In the genomic region with DNA sequence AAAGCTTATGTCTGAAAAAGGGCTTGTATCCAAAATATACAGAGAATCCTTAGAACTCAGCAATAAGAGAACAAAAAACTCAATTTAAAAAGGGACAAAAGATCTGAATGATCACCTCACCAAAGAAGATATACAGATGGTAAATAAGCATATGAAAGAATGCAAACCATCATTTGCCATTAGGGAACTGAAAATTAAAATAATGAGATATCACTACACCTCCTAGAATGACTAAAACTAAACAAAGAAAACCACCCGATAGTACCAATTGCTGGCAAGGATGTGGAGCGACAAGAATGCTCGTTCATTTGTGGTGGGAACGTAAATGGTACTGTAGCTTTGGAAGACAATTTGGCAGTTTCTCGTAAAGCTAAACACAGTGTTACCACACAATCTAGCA, we compare ENCODE assay signal across 29 cellular contexts.
"Had no signal": no experiment of that assay in that cellular context is flagged by ENCODE, and none has a peak within 500 bp of the region (broad histone marks: within the 10 kb centered on the region; RNA-seq: fewer than 3 reads in every experiment).

No MANE protein-coding gene starts in this region.

- H3K9me3 Mint-ChIP-seq: activated B cell treated with CpG ODN at 0.5 μM for 24 hours; activated CD8-positive, alpha-beta T cell treated with anti-CD3 and anti-CD28 coated beads for 36 hours; activated naive CD4-positive, alpha-beta T cell treated with anti-CD3 and anti-CD28 coated beads, Interleukin-2, amount 50 U/mL, for 72 hours; activated naive CD8-positive, alpha-beta T cell treated with anti-CD3 and anti-CD28 coated beads, Interleukin-2, amount 10 ng/mL, durations not matched to agents 7 days and 5 days; activated T-cell treated with anti-CD3 and anti-CD28 coated beads, Interleukin-2, amount 50 U/mL, for 4 hours; activated T-helper 17 cell treated with anti-CD3 and anti-CD28 coated beads, Interleukin-2, amount 50 U/mL, for 72 hours; brain; T-helper 2 cell treated with Interferon-gamma antibody and Interleukin-4, amounts not matched to agents 5 μg/mL and 100 μg/mL, for 36 hours had no signal

- DNase-seq: activated B cell treated with CpG ODN at 0.5 μM for 24 hours; activated CD4-positive, alpha-beta T cell treated with anti-CD3 and anti-CD28 coated beads for 48 hours; activated CD4-positive, alpha-beta T cell treated with anti-CD3 and anti-CD28 coated beads, Interleukin-2, amount 50 U/mL, for 1 hour; activated CD4-positive, alpha-beta T cell treated with anti-CD3 and anti-CD28 coated beads, Interleukin-2, amount 50 U/mL, for 48 hours; activated CD8-positive, alpha-beta memory T cell treated with anti-CD3 and anti-CD28 coated beads for 24 hours; activated CD8-positive, alpha-beta T cell treated with anti-CD3 and anti-CD28 coated beads for 36 hours; activated effector memory CD4-positive, alpha-beta T cell treated with Interleukin-2 at 50 U/mL for 16 hours; activated gamma-delta T cell treated with Interleukin-2 at 50 U/mL for 16 hours; activated naive CD4-positive, alpha-beta T cell treated with Interleukin-2 at 50 U/mL for 16 hours; activated naive CD8-positive, alpha-beta T cell treated with anti-CD3 and anti-CD28 coated beads, Interleukin-2, amount 10 ng/mL, durations not matched to agents 7 days and 5 days; activated T-cell treated with anti-CD3 and anti-CD28 coated beads, Interleukin-2, amount 50 U/mL, for 4 hours; central memory CD4-positive, alpha-beta T cell; cerebellar nuclear complex; colonic mucosa; effector CD8-positive, alpha-beta T cell; foreskin fibroblast; head of caudate nucleus; T-helper 17 cell; T1000; WERI-Rb-1 had no signal

- H3K27ac Mint-ChIP-seq: activated B cell treated with CpG ODN at 0.5 μM for 24 hours; activated CD8-positive, alpha-beta T cell treated with anti-CD3 and anti-CD28 coated beads for 36 hours; activated naive CD4-positive, alpha-beta T cell treated with anti-CD3 and anti-CD28 coated beads, Interleukin-2, amount 50 U/mL, for 72 hours; activated naive CD8-positive, alpha-beta T cell treated with anti-CD3 and anti-CD28 coated beads, Interleukin-2, amount 10 ng/mL, durations not matched to agents 7 days and 5 days; activated T-helper 17 cell treated with anti-CD3 and anti-CD28 coated beads, Interleukin-2, amount 50 U/mL, for 72 hours; brain; T-helper 17 cell; T-helper 2 cell treated with Interferon-gamma antibody and Interleukin-4, amounts not matched to agents 5 μg/mL and 100 μg/mL, for 36 hours had no signal

- H3K9me3 ChIP-seq: ascending aorta, breast epithelium, colonic mucosa had no signal

- H3K36me3 Mint-ChIP-seq: activated naive CD4-positive, alpha-beta T cell treated with anti-CD3 and anti-CD28 coated beads, Interleukin-2, amount 50 U/mL, for 72 hours; activated naive CD8-positive, alpha-beta T cell treated with anti-CD3 and anti-CD28 coated beads, Interleukin-2, amount 10 ng/mL, durations not matched to agents 7 days and 5 days; brain had no signal

- H3K4me3 ChIP-seq: ascending aorta, breast epithelium, cardiac muscle cell, colonic mucosa had no signal

- H3K27me3 ChIP-seq: ascending aorta, breast epithelium, colonic mucosa had no signal

- H3K4me3 Mint-ChIP-seq: activated B cell treated with CpG ODN at 0.5 μM for 24 hours; activated CD8-positive, alpha-beta T cell treated with anti-CD3 and anti-CD28 coated beads for 36 hours; activated naive CD8-positive, alpha-beta T cell treated with anti-CD3 and anti-CD28 coated beads, Interleukin-2, amount 10 ng/mL, durations not matched to agents 7 days and 5 days; activated T-cell treated with anti-CD3 and anti-CD28 coated beads, Interleukin-2, amount 50 U/mL, for 4 hours; activated T-helper 17 cell treated with anti-CD3 and anti-CD28 coated beads, Interleukin-2, amount 50 U/mL, for 72 hours; brain; T-helper 17 cell; T-helper 2 cell treated with Interferon-gamma antibody and Interleukin-4, amounts not matched to agents 5 μg/mL and 100 μg/mL, for 36 hours had no signal

- ATAC-seq: activated CD4-positive, CD25-positive, alpha-beta regulatory T cell treated with anti-CD3 and anti-CD28 coated beads, Interleukin-2, amount 50 U/mL, for 24 hours; activated CD8-positive, alpha-beta T cell treated with anti-CD3 and anti-CD28 coated beads for 36 hours; activated T-cell treated with anti-CD3 and anti-CD28 coated beads, Interleukin-2, amount 50 U/mL, for 4 hours; T-helper 17 cell had no signal

- H3K4me1 ChIP-seq: ascending aorta, breast epithelium, colonic mucosa had no signal

- H3K27ac ChIP-seq: ascending aorta, breast epithelium, cardiac muscle cell, colonic mucosa, epithelial cell of prostate, WERI-Rb-1 had no signal

- H3K36me3 ChIP-seq: ascending aorta, breast epithelium, cardiac muscle cell, colonic mucosa, WERI-Rb-1 had no signal

- H3K4me1 Mint-ChIP-seq: activated B cell treated with CpG ODN at 0.5 μM for 24 hours; activated naive CD8-positive, alpha-beta T cell treated with anti-CD3 and anti-CD28 coated beads, Interleukin-2, amount 10 ng/mL, durations not matched to agents 7 days and 5 days; activated T-helper 17 cell treated with anti-CD3 and anti-CD28 coated beads, Interleukin-2, amount 50 U/mL, for 72 hours; brain; T-helper 17 cell had no signal
